ENCODE assay signal across 1 cellular context in genomic region chr11:22624742-22625447, GRCh38.
TF ChIP-seq lines count a peak whose summit lies in the region.

No MANE protein-coding gene starts in this region.

TF ChIP-seq in K562, 482 proteins besides CTCF, POLR2A, EP300 and RAD21 (continued from another document):
- TF ChIP-seq ZBTB40 (IDR thresholded peaks at IDR 0.05), result no peak
- TF ChIP-seq ZBTB40 (CRISPR knock-in tag; IDR thresholded peaks at IDR 0.05), result no peak
- TF ChIP-seq HEY1 (CRISPR knock-in tag; IDR thresholded peaks at IDR 0.05; ENCODE audit: borderline replicate concordance), result no peak
- TF ChIP-seq HDAC8 (tag; IDR thresholded peaks at IDR 0.05), result no peak
- peak; percentile 75 for TF ChIP-seq L3MBTL2 (IDR thresholded peaks at IDR 0.05)
- no peak for TF ChIP-seq HDAC1 (IDR thresholded peaks at IDR 0.05)
- TF ChIP-seq SOX6 (IDR thresholded peaks at IDR 0.05), result no peak
- no peak for TF ChIP-seq ZNF133 (CRISPR knock-in tag; IDR thresholded peaks at IDR 0.05)
- TF ChIP-seq SRF (CRISPR knock-in tag; IDR thresholded peaks at IDR 0.05), result no peak
- TF ChIP-seq ZNF644 (tag; IDR thresholded peaks at IDR 0.05; ENCODE audit: low read depth), result no peak
- no peak for TF ChIP-seq OTX1 (CRISPR knock-in tag; IDR thresholded peaks at IDR 0.05)
- no peak for TF ChIP-seq RNF219 (CRISPR knock-in tag; IDR thresholded peaks at IDR 0.05)
- TF ChIP-seq SMARCE1 (IDR thresholded peaks at IDR 0.05), result peak; percentile 49; the same call in 1 of the 2 replicates
- no peak for TF ChIP-seq ZNF785 (CRISPR knock-in tag; IDR thresholded peaks at IDR 0.05)
- TF ChIP-seq BCLAF1 (IDR thresholded peaks at IDR 0.05; ENCODE audit: borderline replicate concordance in 1 of 2, control insufficient read depth in 1 of 2, low read depth in 2 of 2, low read length in 1 of 2), result no peak
- TF ChIP-seq ZNF354B (CRISPR knock-in tag; IDR thresholded peaks at IDR 0.05), result no peak
- peak; percentile 70 for TF ChIP-seq MGA (IDR thresholded peaks at IDR 0.05)
- no peak for TF ChIP-seq HDAC2 (IDR thresholded peaks at IDR 0.05)
- no peak for TF ChIP-seq ARID3B (CRISPR knock-in tag; IDR thresholded peaks at IDR 0.05; ENCODE audit: borderline replicate concordance)
- no peak for TF ChIP-seq RUNX1 (IDR thresholded peaks at IDR 0.05; ENCODE audit: low read depth)
